9 cellular contexts compared by ENCODE assay signal in genomic region chr19:8887364-8887763, GRCh38. TPM values are rescaled to one million over a fixed set of nuclear protein-coding genes. Genes with fewer than 3 reads are reported as not detected.
"Had no signal": no experiment of that assay in that cellular context is flagged by ENCODE, and none has a peak within 500 bp of the region (broad histone marks: within the 10 kb centered on the region; RNA-seq: fewer than 3 reads in every experiment).

No MANE protein-coding gene starts in this region.

- H3K27ac ChIP-seq: KMS-11 had no signal

- H3K4me1 ChIP-seq: HAP-1 had no signal

- H3K9me3 ChIP-seq: HAP-1 had no signal

- H3K4me3 ChIP-seq: GM23338, HAP-1 had no signal

- H3K36me3 ChIP-seq: HAP-1 had no signal

- DNase-seq: H7, KBM-7 had no signal

- ATAC-seq: GM23338, HCT116 had no signal

RNA-seq across cellular contexts. Expression of gene MBD3L1, which starts 55.2 kb away (rescaled TPM):
- total RNA-seq: GM23338, H4, H7, HT-29 had no signal
- polyA plus RNA-seq: GM23338, IgD-negative memory B cell had no signal
